8 cellular contexts compared by ENCODE assay signal in the genomic region with DNA sequence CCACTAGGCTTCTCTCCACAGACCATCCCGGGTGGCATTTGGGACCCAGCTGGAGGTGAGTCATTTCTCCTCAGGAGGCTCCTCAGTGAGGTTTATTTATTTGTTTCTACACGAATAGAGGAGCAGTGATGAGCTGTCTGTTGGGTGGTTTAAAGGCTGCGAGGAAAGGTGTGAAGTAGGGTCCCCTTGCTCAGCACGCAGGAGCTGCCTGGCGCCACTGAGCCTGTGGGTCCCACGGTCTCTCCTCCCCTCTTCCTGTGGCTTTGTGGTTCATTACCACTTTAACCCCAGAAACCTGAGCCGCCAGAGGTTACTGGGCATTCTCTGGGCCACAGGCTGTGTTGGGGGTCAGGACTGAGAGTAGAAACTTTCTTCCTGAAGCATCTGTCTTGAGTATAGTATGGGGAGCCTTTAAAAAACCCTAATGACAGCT. TPM values are rescaled to one million over a fixed set of nuclear protein-coding genes. Genes with fewer than 3 reads are reported as not detected.
DNase-seq lines count a peak whose midpoint lies in the region; ATAC-seq and TF ChIP-seq lines count a peak whose summit lies in the region.

No MANE protein-coding gene starts in this region.

- H3K36me3 ChIP-seq in CD4-positive, CD25-positive, alpha-beta regulatory T cell (ENCODE audit: control insufficient read depth, insufficient read depth, low read length): peaks cover 67% of the 10 kb centered on the region
- no peaks in the 10 kb centered on the region for H3K36me3 ChIP-seq in smooth muscle cell (ENCODE audit: low read depth)

- H3K4me1 ChIP-seq in CD4-positive, CD25-positive, alpha-beta regulatory T cell (ENCODE audit: control insufficient read depth, insufficient read depth, low read length, poor library complexity, severe bottlenecking): peaks cover 32% of the 10 kb centered on the region
- peaks cover 9% of the 10 kb centered on the region for H3K4me1 ChIP-seq in smooth muscle cell (ENCODE audit: low read depth)

- no peak for TF ChIP-seq CTCF in RWPE1 (conservative IDR thresholded peaks at IDR 0.05; ENCODE audit: low read depth)
- TF ChIP-seq CTCF in fibroblast of mammary gland (conservative IDR thresholded peaks at IDR 0.05; ENCODE audit: control insufficient read depth, insufficient read depth, low read depth, low read length): no peak
- TF ChIP-seq CTCF in smooth muscle cell (IDR thresholded peaks at IDR 0.05; ENCODE audit: borderline replicate concordance, insufficient read depth, poor library complexity, severe bottlenecking): no peak

- H3K9me3 Mint-ChIP-seq in CD4-positive, CD25-positive, alpha-beta regulatory T cell: no peaks in the 10 kb centered on the region

- H3K36me3 Mint-ChIP-seq in CD4-positive, CD25-positive, alpha-beta regulatory T cell: peaks cover 44% of the 10 kb centered on the region

- H3K4me3 Mint-ChIP-seq in CD4-positive, CD25-positive, alpha-beta regulatory T cell: peak overlapping the region in 2 of 4 donors; percentile 24 to 39

- H3K4me3 ChIP-seq in CD4-positive, CD25-positive, alpha-beta regulatory T cell (ENCODE audit: low read depth, low read length): no peak overlapping the region
- H3K4me3 ChIP-seq in fibroblast of mammary gland (ENCODE audit: control insufficient read depth, low read depth, low read length): no peak overlapping the region
- no peak overlapping the region for H3K4me3 ChIP-seq in smooth muscle cell

- CTCF ChIA-PET in RWPE1 (lab: Yijun Ruan, JAX): interaction anchor here (0.6 to 1.0 kb wide), 2 partner anchors 13 to 35 kb away, joined by 3 to 4 read pairs; no protein-coding TSS in a partner anchor

- POLR2A ChIA-PET in RWPE1 (lab: Yijun Ruan, JAX; ENCODE audit: low non-redundant PET): interaction anchor here (0.5 to 0.6 kb wide), 2 partner anchors 161 to 285 kb away, joined by 4 to 8 read pairs; no protein-coding TSS in a partner anchor

- no peaks in the 10 kb centered on the region for H3K27me3 ChIP-seq in CD4-positive, CD25-positive, alpha-beta regulatory T cell (ENCODE audit: control insufficient read depth, insufficient read depth, low read length)
- no peaks in the 10 kb centered on the region for H3K27me3 ChIP-seq in smooth muscle cell (ENCODE audit: low read depth)

- no peaks in the 10 kb centered on the region for H3K79me2 ChIP-seq in smooth muscle cell (ENCODE audit: low read depth)

- H3F3A ChIP-seq in smooth muscle cell (ENCODE audit: low read depth): peaks cover 20% of the 10 kb centered on the region

- H3K4me1 Mint-ChIP-seq in CD4-positive, CD25-positive, alpha-beta regulatory T cell: peaks cover 10 to 58% (median 37%) of the 10 kb centered on the region in 4 donors

- H3K27me3 Mint-ChIP-seq in CD4-positive, CD25-positive, alpha-beta regulatory T cell: no peaks in the 10 kb centered on the region

- peak overlapping the region; percentile 51 for H3K27ac ChIP-seq in CD4-positive, CD25-positive, alpha-beta regulatory T cell (ENCODE audit: insufficient read depth, low read length, poor library complexity, severe bottlenecking)
- peak overlapping the region; percentile 57 for H3K27ac ChIP-seq in RWPE1
- no peak overlapping the region for H3K27ac ChIP-seq in smooth muscle cell (ENCODE audit: low read depth)

- H3K4me2 ChIP-seq in smooth muscle cell: no peak overlapping the region

- H3K9me3 ChIP-seq in CD4-positive, CD25-positive, alpha-beta regulatory T cell (ENCODE audit: control insufficient read depth in 2 of 2, low read length in 2 of 2): no peaks in the 10 kb centered on the region
- H3K9me3 ChIP-seq in smooth muscle cell (replicated peaks; ENCODE audit: low read depth): no peaks in the 10 kb centered on the region

- no peaks in the 10 kb centered on the region for H4K20me1 ChIP-seq in smooth muscle cell (ENCODE audit: low read depth)

- H2AFZ ChIP-seq in smooth muscle cell (ENCODE audit: low read depth): no peak overlapping the region

- ATAC-seq in CD4-positive, CD25-positive, alpha-beta regulatory T cell (ENCODE audit: low read depth in 2 of 2): peak in 1 of 2 donors; percentile 31
- peak; percentile 42 for ATAC-seq in GM21367 (IDR thresholded peaks at IDR 0.05; ENCODE audit: unreplicated experiment)

- no peak overlapping the region for H3K9ac ChIP-seq in smooth muscle cell (ENCODE audit: low read depth)

- H3K27ac Mint-ChIP-seq in CD4-positive, CD25-positive, alpha-beta regulatory T cell: peak overlapping the region; percentile 46 to 89 (median 77)

- peak in 1 of 3 donors; percentile 43 for DNase-seq in CD4-positive, CD25-positive, alpha-beta regulatory T cell
- DNase-seq in RWPE1 (ENCODE audit: low spot score): no peak
- DNase-seq in fibroblast of mammary gland (ENCODE audit: low read depth): peak; percentile 75
- no peak for DNase-seq in smooth muscle cell (lab: John Stamatoyannopoulos, UW; ENCODE audit: unreplicated experiment)
- no peak for DNase-seq in NCI-H526 treated with DMSO at 0.1 percent for 48 hours (lab: John Stamatoyannopoulos, UW)
- DNase-seq in NCI-H1417 (lab: John Stamatoyannopoulos, UW): no peak
- DNase-seq in NCI-H748 (lab: John Stamatoyannopoulos, UW; ENCODE audit: unreplicated experiment): no peak

- 17% methylated on average over 7 of the region's 7 CpGs for WGBS in smooth muscle cell (ENCODE audit: low lambda C conversion rate)

RNA-seq across cellular contexts. Expression of a gene that starts 39.9 kb away (rescaled TPM):
- 135 TPM for total RNA-seq in CD4-positive, CD25-positive, alpha-beta regulatory T cell
- polyA plus RNA-seq in CD4-positive, CD25-positive, alpha-beta regulatory T cell: 10 to 100 TPM; 54.5 to 84.4 (median 62.2) TPM
- 1.3 and 1.8 TPM in 2 replicates for total RNA-seq in smooth muscle cell
- polyA plus RNA-seq in smooth muscle cell: 1.9 TPM in 2 replicates

RNA-seq across cellular contexts. Expression of a gene that starts 57.0 kb away (rescaled TPM):
- not detected for total RNA-seq in CD4-positive, CD25-positive, alpha-beta regulatory T cell
- polyA plus RNA-seq in CD4-positive, CD25-positive, alpha-beta regulatory T cell: not detected
- total RNA-seq in smooth muscle cell: 0.13 TPM in 1 of 2 replicates, not detected in the other
- 0.11 TPM in 1 of 2 replicates, not detected in the other for polyA plus RNA-seq in smooth muscle cell

RNA-seq across cellular contexts. Expression of a gene that starts 57.2 kb away (rescaled TPM):
- not detected for total RNA-seq in CD4-positive, CD25-positive, alpha-beta regulatory T cell
- polyA plus RNA-seq in CD4-positive, CD25-positive, alpha-beta regulatory T cell: not detected
- total RNA-seq in smooth muscle cell: 0.13 and 0.45 TPM in 2 replicates
- polyA plus RNA-seq in smooth muscle cell: 0.39 and 0.72 TPM in 2 replicates

Comparison
In these comparisons a context has a peak if more than half of its experiments do, and no peak if none do; other contexts are left out.
1. RNA of a gene that starts 39.9 kb away (total RNA-seq): 135 TPM in CD4-positive, CD25-positive, alpha-beta regulatory T cell (single experiment); 1.3 to 1.8 TPM in smooth muscle cell; every median in the first group is over 10 times any median in the second.